ENCODE assay signal across 1 cellular context in the genomic region with DNA sequence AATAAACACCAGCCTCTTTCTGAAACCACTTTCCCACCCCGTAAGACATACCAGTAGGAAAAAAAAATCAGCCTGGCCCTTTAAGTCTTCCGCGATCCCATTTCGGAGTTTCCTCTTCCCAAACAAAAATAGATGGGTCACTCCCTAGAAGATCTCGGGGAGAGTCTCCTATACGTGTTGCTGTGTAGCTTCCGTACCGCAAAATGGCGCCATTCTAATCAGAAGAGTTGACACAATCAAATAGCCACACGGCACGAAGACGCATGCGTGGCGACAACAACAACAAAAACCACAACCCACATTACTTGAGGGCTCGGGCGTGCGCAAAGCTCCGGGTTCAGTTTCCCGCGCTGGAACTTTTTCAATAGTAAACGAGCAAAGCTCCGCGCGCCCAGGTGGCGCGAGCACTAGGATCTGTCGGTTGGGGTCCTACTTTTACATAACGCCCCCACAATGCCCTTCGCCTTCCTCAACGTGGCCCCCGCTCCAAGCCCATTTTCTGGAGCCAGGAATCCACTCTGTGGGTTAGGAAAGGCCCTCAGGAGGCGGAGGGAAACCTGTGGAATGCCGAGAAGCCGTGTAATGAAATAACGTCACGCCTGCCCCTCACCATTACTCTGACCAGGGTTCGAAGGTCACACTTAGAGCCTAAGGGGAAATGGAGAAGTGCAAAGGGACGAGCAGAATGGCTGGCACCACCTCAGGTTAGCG.
TF ChIP-seq lines count a peak whose summit lies in the region.

A gene (minus strand): TSS at position 208 of the 711 bp plus-strand sequence. CDS start 519 bp downstream, outside the sequence.

TF ChIP-seq in HEK293, 187 proteins besides CTCF, POLR2A, EP300 and RAD21 (continued from another document and continues in another):
- TF ChIP-seq, protein P1, sequence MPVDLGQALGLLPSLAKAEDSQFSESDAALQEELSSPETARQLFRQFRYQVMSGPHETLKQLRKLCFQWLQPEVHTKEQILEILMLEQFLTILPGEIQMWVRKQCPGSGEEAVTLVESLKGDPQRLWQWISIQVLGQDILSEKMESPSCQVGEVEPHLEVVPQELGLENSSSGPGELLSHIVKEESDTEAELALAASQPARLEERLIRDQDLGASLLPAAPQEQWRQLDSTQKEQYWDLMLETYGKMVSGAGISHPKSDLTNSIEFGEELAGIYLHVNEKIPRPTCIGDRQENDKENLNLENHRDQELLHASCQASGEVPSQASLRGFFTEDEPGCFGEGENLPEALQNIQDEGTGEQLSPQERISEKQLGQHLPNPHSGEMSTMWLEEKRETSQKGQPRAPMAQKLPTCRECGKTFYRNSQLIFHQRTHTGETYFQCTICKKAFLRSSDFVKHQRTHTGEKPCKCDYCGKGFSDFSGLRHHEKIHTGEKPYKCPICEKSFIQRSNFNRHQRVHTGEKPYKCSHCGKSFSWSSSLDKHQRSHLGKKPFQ (tag by site-specific recombination; IDR thresholded peaks at IDR 0.05), result no peak
- TF ChIP-seq, protein P2, sequence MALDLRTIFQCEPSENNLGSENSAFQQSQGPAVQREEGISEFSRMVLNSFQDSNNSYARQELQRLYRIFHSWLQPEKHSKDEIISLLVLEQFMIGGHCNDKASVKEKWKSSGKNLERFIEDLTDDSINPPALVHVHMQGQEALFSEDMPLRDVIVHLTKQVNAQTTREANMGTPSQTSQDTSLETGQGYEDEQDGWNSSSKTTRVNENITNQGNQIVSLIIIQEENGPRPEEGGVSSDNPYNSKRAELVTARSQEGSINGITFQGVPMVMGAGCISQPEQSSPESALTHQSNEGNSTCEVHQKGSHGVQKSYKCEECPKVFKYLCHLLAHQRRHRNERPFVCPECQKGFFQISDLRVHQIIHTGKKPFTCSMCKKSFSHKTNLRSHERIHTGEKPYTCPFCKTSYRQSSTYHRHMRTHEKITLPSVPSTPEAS (tag by site-specific recombination; IDR thresholded peaks at IDR 0.05), result no peak
- TF ChIP-seq ZNF2 (tag by site-specific recombination; IDR thresholded peaks at IDR 0.05), result no peak
- 0 out of 2 replicates have a peak, but pooled peaks have one; percentile 37 for TF ChIP-seq BCL11A (tag by site-specific recombination; IDR thresholded peaks at IDR 0.05; ENCODE audit: low read depth)
- TF ChIP-seq ZBTB48 (tag by site-specific recombination; IDR thresholded peaks at IDR 0.05), result 0 out of 2 replicates have a peak, but pooled peaks have one; percentile 23
- no peak for TF ChIP-seq ZBTB1 (tag by site-specific recombination; IDR thresholded peaks at IDR 0.05)
- TF ChIP-seq SCRT1 (tag by site-specific recombination; IDR thresholded peaks at IDR 0.05; ENCODE audit: borderline replicate concordance), result peak; percentile 95
- TF ChIP-seq EGR2 (tag by site-specific recombination; IDR thresholded peaks at IDR 0.05; ENCODE audit: low read depth), result peak; percentile 52
- TF ChIP-seq ZNF521 (tag by site-specific recombination; IDR thresholded peaks at IDR 0.05), result no peak
- TF ChIP-seq ZNF354C (tag by site-specific recombination; IDR thresholded peaks at IDR 0.05; ENCODE audit: borderline replicate concordance, low read depth), result no peak
- TF ChIP-seq PRDM1 (tag by site-specific recombination; IDR thresholded peaks at IDR 0.05), result no peak
- no peak for TF ChIP-seq ZNF785 (tag by site-specific recombination; IDR thresholded peaks at IDR 0.05)
- TF ChIP-seq, protein P3, sequence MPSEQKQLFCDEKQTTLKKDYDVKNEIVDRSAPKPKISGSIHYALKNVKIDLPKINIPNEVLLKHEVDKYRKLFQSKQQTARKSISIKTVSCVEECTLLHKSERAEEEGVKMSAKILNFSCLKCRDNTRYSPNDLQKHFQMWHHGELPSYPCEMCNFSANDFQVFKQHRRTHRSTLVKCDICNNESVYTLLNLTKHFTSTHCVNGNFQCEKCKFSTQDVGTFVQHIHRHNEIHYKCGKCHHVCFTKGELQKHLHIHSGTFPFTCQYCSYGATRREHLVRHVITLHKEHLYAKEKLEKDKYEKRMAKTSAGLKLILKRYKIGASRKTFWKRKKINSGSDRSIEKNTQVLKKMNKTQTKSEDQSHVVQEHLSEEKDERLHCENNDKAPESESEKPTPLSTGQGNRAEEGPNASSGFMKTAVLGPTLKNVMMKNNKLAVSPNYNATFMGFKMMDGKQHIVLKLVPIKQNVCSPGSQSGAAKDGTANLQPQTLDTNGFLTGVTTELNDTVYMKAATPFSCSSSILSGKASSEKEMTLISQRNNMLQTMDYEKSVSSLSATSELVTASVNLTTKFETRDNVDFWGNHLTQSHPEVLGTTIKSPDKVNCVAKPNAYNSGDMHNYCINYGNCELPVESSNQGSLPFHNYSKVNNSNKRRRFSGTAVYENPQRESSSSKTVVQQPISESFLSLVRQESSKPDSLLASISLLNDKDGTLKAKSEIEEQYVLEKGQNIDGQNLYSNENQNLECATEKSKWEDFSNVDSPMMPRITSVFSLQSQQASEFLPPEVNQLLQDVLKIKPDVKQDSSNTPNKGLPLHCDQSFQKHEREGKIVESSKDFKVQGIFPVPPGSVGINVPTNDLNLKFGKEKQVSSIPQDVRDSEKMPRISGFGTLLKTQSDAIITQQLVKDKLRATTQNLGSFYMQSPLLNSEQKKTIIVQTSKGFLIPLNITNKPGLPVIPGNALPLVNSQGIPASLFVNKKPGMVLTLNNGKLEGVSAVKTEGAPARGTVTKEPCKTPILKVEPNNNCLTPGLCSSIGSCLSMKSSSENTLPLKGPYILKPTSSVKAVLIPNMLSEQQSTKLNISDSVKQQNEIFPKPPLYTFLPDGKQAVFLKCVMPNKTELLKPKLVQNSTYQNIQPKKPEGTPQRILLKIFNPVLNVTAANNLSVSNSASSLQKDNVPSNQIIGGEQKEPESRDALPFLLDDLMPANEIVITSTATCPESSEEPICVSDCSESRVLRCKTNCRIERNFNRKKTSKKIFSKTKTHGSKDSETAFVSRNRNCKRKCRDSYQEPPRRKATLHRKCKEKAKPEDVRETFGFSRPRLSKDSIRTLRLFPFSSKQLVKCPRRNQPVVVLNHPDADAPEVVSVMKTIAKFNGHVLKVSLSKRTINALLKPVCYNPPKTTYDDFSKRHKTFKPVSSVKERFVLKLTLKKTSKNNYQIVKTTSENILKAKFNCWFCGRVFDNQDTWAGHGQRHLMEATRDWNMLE (tag by site-specific recombination; conservative IDR thresholded peaks at IDR 0.05; ENCODE audit: low read depth), result no peak
- no peak for TF ChIP-seq YY2 (tag by site-specific recombination; IDR thresholded peaks at IDR 0.05)
- TF ChIP-seq ZNF37A (tag by site-specific recombination; IDR thresholded peaks at IDR 0.05), result no peak
- no peak for TF ChIP-seq ZNF530 (tag by site-specific recombination; IDR thresholded peaks at IDR 0.05; ENCODE audit: low read depth)
- peak; percentile 67 for TF ChIP-seq IKZF3 (tag by site-specific recombination; IDR thresholded peaks at IDR 0.05)
- TF ChIP-seq, protein P4, sequence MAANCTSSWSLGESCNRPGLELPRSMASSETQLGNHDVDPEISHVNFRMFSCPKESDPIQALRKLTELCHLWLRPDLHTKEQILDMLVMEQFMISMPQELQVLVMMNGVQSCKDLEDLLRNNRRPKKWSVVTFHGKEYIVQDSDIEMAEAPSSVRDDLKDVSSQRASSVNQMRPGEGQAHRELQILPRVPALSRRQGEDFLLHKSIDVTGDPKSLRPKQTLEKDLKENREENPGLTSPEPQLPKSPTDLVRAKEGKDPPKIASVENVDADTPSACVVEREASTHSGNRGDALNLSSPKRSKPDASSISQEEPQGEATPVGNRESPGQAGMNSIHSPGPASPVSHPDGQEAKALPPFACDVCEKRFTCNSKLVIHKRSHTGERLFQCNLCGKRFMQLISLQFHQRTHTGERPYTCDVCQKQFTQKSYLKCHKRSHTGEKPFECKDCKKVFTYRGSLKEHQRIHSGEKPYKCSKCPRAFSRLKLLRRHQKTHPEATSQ (tag by site-specific recombination; IDR thresholded peaks at IDR 0.05), result no peak
- no peak for TF ChIP-seq ZNF292 (tag by site-specific recombination; IDR thresholded peaks at IDR 0.05; ENCODE audit: borderline replicate concordance, low read depth)
- no peak for TF ChIP-seq ZNF830 (tag by site-specific recombination; IDR thresholded peaks at IDR 0.05; ENCODE audit: low read depth)
- no peak for TF ChIP-seq ZNF311 (tag by site-specific recombination; IDR thresholded peaks at IDR 0.05; ENCODE audit: borderline replicate concordance)
- no peak; the same call in 1 of the 2 replicates for TF ChIP-seq ZSCAN16 (tag by site-specific recombination; IDR thresholded peaks at IDR 0.05)
- TF ChIP-seq, protein P5, sequence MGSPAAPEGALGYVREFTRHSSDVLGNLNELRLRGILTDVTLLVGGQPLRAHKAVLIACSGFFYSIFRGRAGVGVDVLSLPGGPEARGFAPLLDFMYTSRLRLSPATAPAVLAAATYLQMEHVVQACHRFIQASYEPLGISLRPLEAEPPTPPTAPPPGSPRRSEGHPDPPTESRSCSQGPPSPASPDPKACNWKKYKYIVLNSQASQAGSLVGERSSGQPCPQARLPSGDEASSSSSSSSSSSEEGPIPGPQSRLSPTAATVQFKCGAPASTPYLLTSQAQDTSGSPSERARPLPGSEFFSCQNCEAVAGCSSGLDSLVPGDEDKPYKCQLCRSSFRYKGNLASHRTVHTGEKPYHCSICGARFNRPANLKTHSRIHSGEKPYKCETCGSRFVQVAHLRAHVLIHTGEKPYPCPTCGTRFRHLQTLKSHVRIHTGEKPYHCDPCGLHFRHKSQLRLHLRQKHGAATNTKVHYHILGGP (tag by site-specific recombination; IDR thresholded peaks at IDR 0.05), result no peak
- TF ChIP-seq ZNF223 (tag by site-specific recombination; IDR thresholded peaks at IDR 0.05), result no peak
- TF ChIP-seq ZNF16 (tag by site-specific recombination; IDR thresholded peaks at IDR 0.05; ENCODE audit: low read depth), result no peak
- TF ChIP-seq, protein P6, sequence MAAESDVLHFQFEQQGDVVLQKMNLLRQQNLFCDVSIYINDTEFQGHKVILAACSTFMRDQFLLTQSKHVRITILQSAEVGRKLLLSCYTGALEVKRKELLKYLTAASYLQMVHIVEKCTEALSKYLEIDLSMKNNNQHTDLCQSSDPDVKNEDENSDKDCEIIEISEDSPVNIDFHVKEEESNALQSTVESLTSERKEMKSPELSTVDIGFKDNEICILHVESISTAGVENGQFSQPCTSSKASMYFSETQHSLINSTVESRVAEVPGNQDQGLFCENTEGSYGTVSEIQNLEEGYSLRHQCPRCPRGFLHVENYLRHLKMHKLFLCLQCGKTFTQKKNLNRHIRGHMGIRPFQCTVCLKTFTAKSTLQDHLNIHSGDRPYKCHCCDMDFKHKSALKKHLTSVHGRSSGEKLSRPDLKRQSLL (tag by site-specific recombination; IDR thresholded peaks at IDR 0.05), result 0 out of 2 replicates have a peak, but pooled peaks have one; percentile 51
- TF ChIP-seq SALL2 (tag by site-specific recombination; IDR thresholded peaks at IDR 0.05; ENCODE audit: borderline replicate concordance), result no peak
- no peak for TF ChIP-seq ZNF707 (tag by site-specific recombination; IDR thresholded peaks at IDR 0.05)
- TF ChIP-seq ZBTB21 (tag by site-specific recombination; IDR thresholded peaks at IDR 0.05), result peak; percentile 66
- TF ChIP-seq ZNF548 (tag by site-specific recombination; IDR thresholded peaks at IDR 0.05), result no peak
- no peak for TF ChIP-seq ZNF560 (tag by site-specific recombination; IDR thresholded peaks at IDR 0.05; ENCODE audit: borderline replicate concordance)
- no peak for TF ChIP-seq ZNF529 (tag by site-specific recombination; IDR thresholded peaks at IDR 0.05; ENCODE audit: insufficient replicate concordance)
- TF ChIP-seq ZNF155 (tag by site-specific recombination; IDR thresholded peaks at IDR 0.05), result no peak
- TF ChIP-seq ZXDB (tag by site-specific recombination; IDR thresholded peaks at IDR 0.05), result peak; percentile 44
- no peak for TF ChIP-seq ZNF157 (tag by site-specific recombination; IDR thresholded peaks at IDR 0.05)
- TF ChIP-seq ZNF585B (tag by site-specific recombination; IDR thresholded peaks at IDR 0.05), result no peak
- TF ChIP-seq ZNF658 (tag by site-specific recombination; IDR thresholded peaks at IDR 0.05), result no peak
- no peak for TF ChIP-seq KLF7 (tag by site-specific recombination; IDR thresholded peaks at IDR 0.05; ENCODE audit: borderline replicate concordance)
- TF ChIP-seq, protein P7, sequence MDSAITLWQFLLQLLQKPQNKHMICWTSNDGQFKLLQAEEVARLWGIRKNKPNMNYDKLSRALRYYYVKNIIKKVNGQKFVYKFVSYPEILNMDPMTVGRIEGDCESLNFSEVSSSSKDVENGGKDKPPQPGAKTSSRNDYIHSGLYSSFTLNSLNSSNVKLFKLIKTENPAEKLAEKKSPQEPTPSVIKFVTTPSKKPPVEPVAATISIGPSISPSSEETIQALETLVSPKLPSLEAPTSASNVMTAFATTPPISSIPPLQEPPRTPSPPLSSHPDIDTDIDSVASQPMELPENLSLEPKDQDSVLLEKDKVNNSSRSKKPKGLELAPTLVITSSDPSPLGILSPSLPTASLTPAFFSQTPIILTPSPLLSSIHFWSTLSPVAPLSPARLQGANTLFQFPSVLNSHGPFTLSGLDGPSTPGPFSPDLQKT (IDR thresholded peaks at IDR 0.05; ENCODE audit: borderline replicate concordance, low read depth, low read length), result no peak
- TF ChIP-seq, protein P8, sequence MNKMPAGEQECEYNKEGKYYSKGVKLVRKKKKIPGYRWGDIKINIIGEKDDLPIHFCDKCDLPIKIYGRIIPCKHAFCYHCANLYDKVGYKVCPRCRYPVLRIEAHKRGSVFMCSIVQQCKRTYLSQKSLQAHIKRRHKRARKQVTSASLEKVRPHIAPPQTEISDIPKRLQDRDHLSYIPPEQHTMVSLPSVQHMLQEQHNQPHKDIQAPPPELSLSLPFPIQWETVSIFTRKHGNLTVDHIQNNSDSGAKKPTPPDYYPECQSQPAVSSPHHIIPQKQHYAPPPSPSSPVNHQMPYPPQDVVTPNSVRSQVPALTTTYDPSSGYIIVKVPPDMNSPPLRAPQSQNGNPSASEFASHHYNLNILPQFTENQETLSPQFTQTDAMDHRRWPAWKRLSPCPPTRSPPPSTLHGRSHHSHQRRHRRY (tag by site-specific recombination; IDR thresholded peaks at IDR 0.05), result no peak
- TF ChIP-seq, protein P9, sequence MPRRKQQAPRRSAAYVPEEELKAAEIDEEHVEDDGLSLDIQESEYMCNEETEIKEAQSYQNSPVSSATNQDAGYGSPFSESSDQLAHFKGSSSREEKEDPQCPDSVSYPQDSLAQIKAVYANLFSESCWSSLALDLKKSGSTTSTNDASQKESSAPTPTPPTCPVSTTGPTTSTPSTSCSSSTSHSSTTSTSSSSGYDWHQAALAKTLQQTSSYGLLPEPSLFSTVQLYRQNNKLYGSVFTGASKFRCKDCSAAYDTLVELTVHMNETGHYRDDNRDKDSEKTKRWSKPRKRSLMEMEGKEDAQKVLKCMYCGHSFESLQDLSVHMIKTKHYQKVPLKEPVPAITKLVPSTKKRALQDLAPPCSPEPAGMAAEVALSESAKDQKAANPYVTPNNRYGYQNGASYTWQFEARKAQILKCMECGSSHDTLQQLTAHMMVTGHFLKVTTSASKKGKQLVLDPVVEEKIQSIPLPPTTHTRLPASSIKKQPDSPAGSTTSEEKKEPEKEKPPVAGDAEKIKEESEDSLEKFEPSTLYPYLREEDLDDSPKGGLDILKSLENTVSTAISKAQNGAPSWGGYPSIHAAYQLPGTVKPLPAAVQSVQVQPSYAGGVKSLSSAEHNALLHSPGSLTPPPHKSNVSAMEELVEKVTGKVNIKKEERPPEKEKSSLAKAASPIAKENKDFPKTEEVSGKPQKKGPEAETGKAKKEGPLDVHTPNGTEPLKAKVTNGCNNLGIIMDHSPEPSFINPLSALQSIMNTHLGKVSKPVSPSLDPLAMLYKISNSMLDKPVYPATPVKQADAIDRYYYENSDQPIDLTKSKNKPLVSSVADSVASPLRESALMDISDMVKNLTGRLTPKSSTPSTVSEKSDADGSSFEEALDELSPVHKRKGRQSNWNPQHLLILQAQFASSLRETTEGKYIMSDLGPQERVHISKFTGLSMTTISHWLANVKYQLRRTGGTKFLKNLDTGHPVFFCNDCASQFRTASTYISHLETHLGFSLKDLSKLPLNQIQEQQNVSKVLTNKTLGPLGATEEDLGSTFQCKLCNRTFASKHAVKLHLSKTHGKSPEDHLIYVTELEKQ (tag by site-specific recombination; IDR thresholded peaks at IDR 0.05; ENCODE audit: borderline replicate concordance), result no peak
